Comparison of ENCODE assay signal across 12 cellular contexts in the genomic region with DNA sequence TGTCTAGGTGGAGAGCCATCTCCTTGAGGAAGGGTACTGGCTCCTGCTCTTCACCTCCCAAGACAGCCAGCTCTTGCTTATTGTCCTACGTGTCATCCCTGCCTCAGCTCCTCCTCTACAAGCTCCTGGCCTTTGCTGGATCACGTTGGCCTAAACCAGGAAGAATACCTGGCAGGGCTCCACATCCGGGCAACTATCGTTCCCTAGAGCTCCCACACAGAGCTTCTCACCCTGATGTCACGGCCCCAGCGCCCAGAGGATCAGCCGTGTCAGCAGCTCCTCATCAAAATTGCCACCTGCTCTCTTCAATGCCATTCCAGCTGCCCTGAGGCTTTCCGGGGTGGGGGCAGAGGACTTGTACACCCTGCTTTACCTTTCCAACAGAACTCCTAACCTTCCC. TPM values are rescaled to one million over a fixed set of nuclear protein-coding genes. Genes with fewer than 3 reads are reported as not detected.
DNase-seq lines count a peak whose midpoint lies in the region; ATAC-seq, FAIRE-seq and TF ChIP-seq lines count a peak whose summit lies in the region.
"Had no signal": no experiment of that assay in that cellular context is flagged by ENCODE, and none has a peak within 500 bp of the region (broad histone marks: within the 10 kb centered on the region; RNA-seq: fewer than 3 reads in every experiment).

No MANE protein-coding gene starts in this region.

- no peak overlapping the region for H3K9ac ChIP-seq in kidney (ENCODE audit: low read length in 2 of 2)

- peaks cover 23% of the 10 kb centered on the region for H3K27me3 Mint-ChIP-seq in MCF 10A (ENCODE audit: insufficient read depth, unreplicated experiment)

- POLR2A ChIA-PET in MCF 10A (lab: Yijun Ruan, JAX) = interaction anchor here (0.9 to 4.1 kb wide), 9 partner anchors 11 to 218 kb away, joined by 3 to 58 read pairs (median 4); a partner anchor contains a TSS

- FAIRE-seq in kidney (lab: Jason Lieb, UNC) = no peak

- H3K4me3 ChIP-seq in kidney (ENCODE audit: low read length in 2 of 2) = no peak overlapping the region
- H3K4me3 ChIP-seq: ovary, thoracic aorta had no signal

- H3K4me1 ChIP-seq in kidney (ENCODE audit: control insufficient read depth in 1 of 2, insufficient read depth in 1 of 2, low read depth in 1 of 2, low read length in 2 of 2) = no peaks in the 10 kb centered on the region

- intact Hi-C loops in MCF 10A (cut with micrococcal nuclease) = no loop called here
- intact Hi-C loops in kidney (cut with DNase I) = no loop called here

- BruUV-seq in MCF 10A (replicated peaks; lab: Mats Ljungman, UMichigan) = no TSS peak

- H3K27ac ChIP-seq in kidney (ENCODE audit: low read depth in 2 of 2, low read length in 2 of 2) = no peak overlapping the region
- H3K27ac ChIP-seq: ovary, thoracic aorta had no signal

- CTCF ChIA-PET in MCF 10A (lab: Yijun Ruan, JAX) = interaction anchor here (0.6 to 1.6 kb wide), 8 partner anchors 10 to 222 kb away, joined by 3 to 5 read pairs (median 3); no protein-coding TSS in a partner anchor

- H3K9me3 Mint-ChIP-seq in MCF 10A (ENCODE audit: unreplicated experiment) = no peaks in the 10 kb centered on the region
- H3K9me3 Mint-ChIP-seq: activated T-cell treated with anti-CD3 and anti-CD28 coated beads, Interleukin-2, amount 50 U/mL, for 24 hours had no signal

- peaks cover 19% of the 10 kb centered on the region for H3K4me1 Mint-ChIP-seq in MCF 10A (ENCODE audit: insufficient read depth, unreplicated experiment)

- DNase-seq in ELR (ENCODE audit: low read depth) (peak; percentile 29), NCI-H2107 (lab: John Stamatoyannopoulos, UW) (peak; percentile 50), MCF 10A (ENCODE audit: unreplicated experiment) (peak; percentile 87), myocyte (ENCODE audit: low read depth) (peak; percentile 92), GM20000 (ENCODE audit: low spot score) (no peak), kidney (no peak)
- DNase-seq: activated T-cell treated with anti-CD3 and anti-CD28 coated beads, Interleukin-2, amount 50 U/mL, for 24 hours; kidney glomerular epithelial cell had no signal

- ATAC-seq in GM18870 (IDR thresholded peaks at IDR 0.05; ENCODE audit: unreplicated experiment) = no peak
- ATAC-seq in HG03432 (IDR thresholded peaks at IDR 0.05; ENCODE audit: unreplicated experiment) = no peak

- no peaks in the 10 kb centered on the region for H3K36me3 ChIP-seq in kidney (ENCODE audit: control insufficient read depth in 1 of 2, insufficient read depth in 2 of 2, low read length in 2 of 2)
- H3K36me3 ChIP-seq: ovary, thoracic aorta had no signal

- H3K9me3 ChIP-seq in kidney (ENCODE audit: control insufficient read depth in 1 of 2, low read length in 2 of 2) = no peaks in the 10 kb centered on the region
- H3K9me3 ChIP-seq: ovary, thoracic aorta had no signal

- no peaks in the 10 kb centered on the region for H3K36me3 Mint-ChIP-seq in MCF 10A (ENCODE audit: insufficient read depth, unreplicated experiment)

- TF ChIP-seq CTCF in MCF 10A (IDR thresholded peaks at IDR 0.05; ENCODE audit: unreplicated experiment) = no peak
- TF ChIP-seq CTCF in GM20000 (IDR thresholded peaks at IDR 0.05; ENCODE audit: extremely low read depth, missing control alignments) = no peak
- no peak for TF ChIP-seq CTCF in kidney (IDR thresholded peaks at IDR 0.05; ENCODE audit: borderline replicate concordance, extremely low read depth, insufficient read depth)

- peak overlapping the region; percentile 81 for H3K27ac Mint-ChIP-seq in MCF 10A (ENCODE audit: low read depth, unreplicated experiment)
- H3K27ac Mint-ChIP-seq: activated T-cell treated with anti-CD3 and anti-CD28 coated beads, Interleukin-2, amount 50 U/mL, for 24 hours had no signal

- no peak overlapping the region for H3K4me3 Mint-ChIP-seq in MCF 10A (ENCODE audit: unreplicated experiment)
- H3K4me3 Mint-ChIP-seq: activated T-cell treated with anti-CD3 and anti-CD28 coated beads, Interleukin-2, amount 50 U/mL, for 24 hours had no signal

RNA-seq across cellular contexts. Expression of a gene that starts 1.9 kb away (rescaled TPM):
- total RNA-seq in MCF 10A (2022) (625 and 698 TPM in 2 replicates), myocyte (819 and 978 TPM in 2 replicates), kidney (315 TPM)
- 668 TPM for polyA plus RNA-seq in myocyte (2012)
- polyA plus RNA-seq in kidney (ENCODE audit: insufficient read depth, low read depth, low replicate concordance) = 156 TPM

RNA-seq across cellular contexts. Expression of a gene that starts 12.3 kb away (rescaled TPM):
- total RNA-seq in MCF 10A (2022) = not detected in 2 replicates
- not detected in 2 replicates for total RNA-seq in myocyte
- not detected for polyA plus RNA-seq in myocyte (2012)
- not detected for total RNA-seq in kidney
- not detected for polyA plus RNA-seq in kidney (ENCODE audit: insufficient read depth, low read depth, low replicate concordance)
- total RNA-seq: thoracic aorta had no signal
- polyA plus RNA-seq: ovary had no signal

RNA-seq across cellular contexts. Expression of a gene that starts 26.9 kb away (rescaled TPM):
- total RNA-seq in MCF 10A (2022) = 219 and 223 TPM in 2 replicates
- 96.7 and 97.1 TPM in 2 replicates for total RNA-seq in myocyte
- 155 TPM for polyA plus RNA-seq in myocyte (2012)
- 131 TPM for total RNA-seq in kidney
- 46.2 TPM for polyA plus RNA-seq in kidney (ENCODE audit: insufficient read depth, low read depth, low replicate concordance)

RNA-seq across cellular contexts. Expression of a gene that starts 38.9 kb away (rescaled TPM):
- total RNA-seq in MCF 10A (2022) = 0.05 and 0.10 TPM in 2 replicates
- total RNA-seq in myocyte = 0.13 TPM in 1 of 2 replicates, not detected in the other
- polyA plus RNA-seq in myocyte (2012) = not detected
- total RNA-seq in kidney = 0.06 TPM
- polyA plus RNA-seq in kidney (ENCODE audit: insufficient read depth, low read depth, low replicate concordance) = not detected
- polyA plus RNA-seq: ovary had no signal

Comparison
In these comparisons a context has a peak if more than half of its experiments do, and no peak if none do; other contexts are left out.
1. DNase-seq: peak in ELR (single experiment), NCI-H2107 (single experiment), MCF 10A (single experiment) and myocyte (single experiment); none in GM20000 (single experiment) and kidney (single experiment).